In the genomic region with DNA sequence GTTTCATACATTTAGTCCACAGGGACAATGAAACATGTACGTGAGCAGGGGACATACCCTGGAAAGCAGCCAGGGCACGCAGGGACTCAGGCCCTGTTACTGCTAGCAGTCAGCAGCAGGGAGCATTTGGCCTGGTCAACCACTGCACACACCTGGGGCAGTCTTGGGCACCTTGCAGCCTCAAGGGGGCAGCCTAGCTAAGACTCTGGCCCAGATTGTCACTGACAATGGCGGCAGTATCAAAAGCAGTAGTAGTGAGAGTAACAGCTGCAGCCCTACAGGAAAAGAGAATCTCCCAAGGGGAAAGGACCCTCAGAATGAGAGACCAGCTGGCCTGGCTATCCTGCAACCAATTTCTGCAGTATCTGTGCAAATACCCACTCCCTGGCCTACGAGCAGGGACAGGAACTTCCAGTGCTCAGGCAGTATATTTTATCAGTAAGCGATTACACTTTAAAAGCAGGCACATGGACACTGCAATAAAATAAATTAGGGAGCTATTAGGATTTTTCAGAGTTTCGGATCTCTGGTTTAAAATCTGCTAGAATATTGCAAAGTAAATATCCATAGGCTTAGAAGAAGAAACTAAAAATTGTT, we compare ENCODE assay signal across 8 cellular contexts.
A peak's percentile ranks its signal among the peaks of the same experiment; 100 is the strongest.
DNase-seq lines count a peak whose midpoint lies in the region; ATAC-seq, FAIRE-seq and TF ChIP-seq lines count a peak whose summit lies in the region.

No MANE protein-coding gene starts in this region.

- CTCF ChIA-PET in A549 (lab: Yijun Ruan, JAX), result interaction anchor here (1.0 to 3.2 kb wide), 3 partner anchors 9 to 228 kb away, joined by 4 to 23 read pairs (median 6); no protein-coding TSS in a partner anchor

- no peak overlapping the region for H3K14ac ChIP-seq in mesenchymal stem cell (ENCODE audit: low read length in 2 of 2)

- H3K4me3 ChIP-seq in A549 (no peak overlapping the region), dorsolateral prefrontal cortex (no peak overlapping the region), mesenchymal stem cell (ENCODE audit: insufficient read depth in 1 of 2, low read depth in 1 of 2, low read length in 2 of 2) (no peak overlapping the region)

- H2AK5ac ChIP-seq in mesenchymal stem cell (ENCODE audit: low read length, severe bottlenecking), result no peak overlapping the region

- peak; percentile 88 to 95 for ATAC-seq in A549
- peak; percentile 97 for ATAC-seq in GM18858 (IDR thresholded peaks at IDR 0.05; ENCODE audit: unreplicated experiment)
- ATAC-seq in HG02981 (IDR thresholded peaks at IDR 0.05; ENCODE audit: unreplicated experiment), result peak; percentile 98

- no peak for TF ChIP-seq EP300 in A549 (IDR thresholded peaks at IDR 0.05)

- no peak overlapping the region for H3K27ac Mint-ChIP-seq in activated CD4-positive, alpha-beta T cell treated with anti-CD3 and anti-CD28 coated beads, Interleukin-2, amount 10 ng/mL, durations not matched to agents 24 days and 14 days

- H3K9me3 ChIP-seq in A549 (no peaks in the 10 kb centered on the region), mesenchymal stem cell (ENCODE audit: control insufficient read depth, low read length) (no peaks in the 10 kb centered on the region)

- TF ChIP-seq CTCF in A549 (IDR thresholded peaks at IDR 0.05) (peak; percentile 30; the same call in 2 of the 3 replicates), dorsolateral prefrontal cortex (IDR thresholded peaks at IDR 0.05 in 54 of 56, conservative IDR thresholded peaks at IDR 0.05 in 2 of 56; ENCODE audit: low read depth in 1 of 56, partially characterized antibody in 56 of 56) (peak in 54 of 56 donors; percentile 22 to 75 (median 59))

- H3K9me3 Mint-ChIP-seq in activated CD4-positive, alpha-beta T cell treated with anti-CD3 and anti-CD28 coated beads, Interleukin-2, amount 10 ng/mL, durations not matched to agents 24 days and 14 days, result no peaks in the 10 kb centered on the region

- H3K27ac ChIP-seq in A549 (no peak overlapping the region), dorsolateral prefrontal cortex (no peak overlapping the region), mesenchymal stem cell (ENCODE audit: low read length, poor library complexity, severe bottlenecking) (no peak overlapping the region)

- H3K4ac ChIP-seq in mesenchymal stem cell (ENCODE audit: low read depth in 1 of 2, low read length in 2 of 2), result no peak overlapping the region

- no peaks in the 10 kb centered on the region for H3K79me1 ChIP-seq in mesenchymal stem cell (replicated peaks; ENCODE audit: low read length, poor library complexity, severe bottlenecking)

- DNase-seq in A549 (ENCODE audit: low read depth in 1 of 2, low spot score in 1 of 2) (peak; percentile 2 to 59), NCI-H2171 treated with DMSO at 0.1 percent for 48 hours (lab: John Stamatoyannopoulos, UW) (peak; percentile 47), dorsolateral prefrontal cortex (peak in 8 of 10 donors; percentile 11 to 58 (median 40)), mesenchymal stem cell (peak; percentile 52)
- DNase-seq in activated CD4-positive, alpha-beta T cell treated with anti-CD3 and anti-CD28 coated beads, Interleukin-2, amount 10 ng/mL, durations not matched to agents 24 days and 14 days, result peak; percentile 88
- DNase-seq in stimulated activated CD8-positive, alpha-beta memory T cell treated with anti-CD3 and anti-CD28 coated beads, Interleukin-4, amount 100 ng/mL, for 48 hours, result peak; percentile 73

- H3K27me3 ChIP-seq in dorsolateral prefrontal cortex (no peaks in the 10 kb centered on the region), mesenchymal stem cell (ENCODE audit: control insufficient read depth in 1 of 2, insufficient read depth in 1 of 2, low read length in 2 of 2) (no peaks in the 10 kb centered on the region)

- no peaks in the 10 kb centered on the region for H3K36me3 ChIP-seq in mesenchymal stem cell (ENCODE audit: control insufficient read depth in 1 of 2, insufficient read depth in 2 of 2, low read depth in 1 of 2, low read length in 2 of 2)

- POLR2A ChIA-PET in A549 (lab: Yijun Ruan, JAX), result interaction anchor here (1.1 kb wide), 1 partner anchor 228 kb away, joined by 3 read pairs; no protein-coding TSS in a partner anchor

- no peak for TF ChIP-seq POLR2A in A549 (IDR thresholded peaks at IDR 0.05; ENCODE audit: low read length)

- H3K23ac ChIP-seq in mesenchymal stem cell (ENCODE audit: low read length in 2 of 2), result no peak overlapping the region

- H3K4me3 Mint-ChIP-seq in activated CD4-positive, alpha-beta T cell treated with anti-CD3 and anti-CD28 coated beads, Interleukin-2, amount 10 ng/mL, durations not matched to agents 24 days and 14 days, result no peak overlapping the region

- H3K4me1 ChIP-seq in A549, result no peaks in the 10 kb centered on the region
- no peaks in the 10 kb centered on the region for H3K4me1 ChIP-seq in mesenchymal stem cell (ENCODE audit: control insufficient read depth, insufficient read depth, low read depth, low read length)

- 26% methylated on average over 6 of the region's 6 CpGs for WGBS in A549 (ENCODE audit: missing lambda C conversion rate)
- 47% methylated on average over 5 of the region's 6 CpGs for WGBS in mesenchymal stem cell

- H4K8ac ChIP-seq in mesenchymal stem cell (ENCODE audit: low read length), result no peak overlapping the region

- peak; percentile 17 to 32; a peak in 1 of 5 replicates for TF ChIP-seq RAD21 in A549 (conservative IDR thresholded peaks at IDR 0.05 in 1 of 2, IDR thresholded peaks at IDR 0.05 in 1 of 2)

- H3K4me1 Mint-ChIP-seq in activated CD4-positive, alpha-beta T cell treated with anti-CD3 and anti-CD28 coated beads, Interleukin-2, amount 10 ng/mL, durations not matched to agents 24 days and 14 days, result no peaks in the 10 kb centered on the region

- H4K91ac ChIP-seq in mesenchymal stem cell (ENCODE audit: low read length), result no peak overlapping the region

- H3K36me3 Mint-ChIP-seq in activated CD4-positive, alpha-beta T cell treated with anti-CD3 and anti-CD28 coated beads, Interleukin-2, amount 10 ng/mL, durations not matched to agents 24 days and 14 days (ENCODE audit: low read depth), result no peaks in the 10 kb centered on the region

- H3K4me2 ChIP-seq in A549 (peak overlapping the region; percentile 36; the same call in 1 of the 3 replicates), mesenchymal stem cell (ENCODE audit: low read length, poor library complexity, severe bottlenecking) (peak overlapping the region; percentile 45)

- H3K9ac ChIP-seq in mesenchymal stem cell (ENCODE audit: low read length), result no peak overlapping the region

- no peak overlapping the region for H2BK15ac ChIP-seq in mesenchymal stem cell (ENCODE audit: low read depth, poor library complexity, severe bottlenecking)

- peaks cover 10% of the 10 kb centered on the region for H3K27me3 Mint-ChIP-seq in activated CD4-positive, alpha-beta T cell treated with anti-CD3 and anti-CD28 coated beads, Interleukin-2, amount 10 ng/mL, durations not matched to agents 24 days and 14 days

- H2AFZ ChIP-seq in mesenchymal stem cell (ENCODE audit: low read depth, low read length), result no peak overlapping the region

- no peak overlapping the region for H2BK5ac ChIP-seq in mesenchymal stem cell (ENCODE audit: low read depth, low read length, poor library complexity, severe bottlenecking)

- no peak overlapping the region for H3K18ac ChIP-seq in mesenchymal stem cell (ENCODE audit: low read depth in 1 of 2, low read length in 2 of 2)

- H2BK120ac ChIP-seq in mesenchymal stem cell (ENCODE audit: low read depth, low read length), result no peak overlapping the region

- intact Hi-C loops in activated CD4-positive, alpha-beta T cell treated with anti-CD3 and anti-CD28 coated beads, Interleukin-2, amount 10 ng/mL, durations not matched to agents 24 days and 14 days (cut with micrococcal nuclease), result loop anchor here (1.0 to 10.0 kb wide), 2 partner anchors 228 to 428 kb away; no protein-coding TSS in a partner anchor
- intact Hi-C loops in dorsolateral prefrontal cortex (cut with DNase I), result loop anchor here (5.0 to 10.0 kb wide), 2 partner anchors 228 to 230 kb away; no protein-coding TSS in a partner anchor

- H2BK12ac ChIP-seq in mesenchymal stem cell (ENCODE audit: low read length in 2 of 2), result no peak overlapping the region

- FAIRE-seq in A549 (lab: Jason Lieb, UNC), result no peak

TF ChIP-seq in A549, 52 proteins besides CTCF, POLR2A, EP300 and RAD21:
- TF ChIP-seq TFCP2L1 (CRISPR knock-in tag; IDR thresholded peaks at IDR 0.05) (no peak), SMC3 (IDR thresholded peaks at IDR 0.05) (peak; percentile 26; the same call in 1 of the 3 replicates)

Comparison
In these comparisons a context has a peak if more than half of its experiments do, and no peak if none do; other contexts are left out.
1. DNase-seq: peak in every context shown above with its lines; median percentile 88 in activated CD4-positive, alpha-beta T cell treated with anti-CD3 and anti-CD28 coated beads, Interleukin-2, amount 10 ng/mL, durations not matched to agents 24 days and 14 days; 73 in stimulated activated CD8-positive, alpha-beta memory T cell treated with anti-CD3 and anti-CD28 coated beads, Interleukin-4, amount 100 ng/mL, for 48 hours; 52 in mesenchymal stem cell; 47 in NCI-H2171 treated with DMSO at 0.1 percent for 48 hours; 40 in dorsolateral prefrontal cortex; 30 in A549.